ENCODE assay signal across 26 cellular contexts in genomic region chr7:28551311-28551710, GRCh38.
DNase-seq lines count a peak whose midpoint lies in the region; ATAC-seq and TF ChIP-seq lines count a peak whose summit lies in the region.
"Had no signal": no experiment of that assay in that cellular context is flagged by ENCODE, and none has a peak within 500 bp of the region (broad histone marks: within the 10 kb centered on the region; RNA-seq: fewer than 3 reads in every experiment).

No MANE protein-coding gene starts in this region.

- no peaks in the 10 kb centered on the region for H3K36me3 ChIP-seq in SK-N-SH (replicated peaks in 1 of 2; ENCODE audit: control insufficient read depth in 1 of 2, insufficient read depth in 2 of 2, low read length in 1 of 2)
- no peaks in the 10 kb centered on the region for H3K36me3 ChIP-seq in thoracic aorta
- H3K36me3 ChIP-seq: HAP-1, SJCRH30, thyroid gland had no signal

- no peaks in the 10 kb centered on the region for H3F3A ChIP-seq in SK-N-SH (replicated peaks; ENCODE audit: insufficient read depth)

- CTCF ChIA-PET in SK-N-SH (lab: Yijun Ruan, JAX) = interaction anchor here (0.7 to 2.6 kb wide), 4 partner anchors 11 to 161 kb away, joined by 3 to 8 read pairs (median 4); no protein-coding TSS in a partner anchor

- no peak overlapping the region for H3K9ac ChIP-seq in SK-N-SH
- H3K9ac ChIP-seq: KMS-11 had no signal

- H3K4me1 ChIP-seq in SK-N-SH (ENCODE audit: control insufficient read depth in 1 of 2, insufficient read depth in 2 of 2, low read depth in 1 of 2, low read length in 1 of 2) (peaks cover 0 to 43% of the 10 kb centered on the region in 2 experiments; a peak in 2 of 4 replicates), thoracic aorta (ENCODE audit: control insufficient read depth in 1 of 2, low read depth in 2 of 2) (peaks cover 11 to 12% of the 10 kb centered on the region in 2 donors)
- H3K4me1 ChIP-seq: HAP-1, psoas muscle, thyroid gland had no signal

- no peak for DNase-seq in SK-N-SH
- peak; percentile 72 for DNase-seq in NCI-H82 (lab: John Stamatoyannopoulos, UW)
- peak; percentile 33 for DNase-seq in left kidney (ENCODE audit: low read depth, low spot score)
- no peak for DNase-seq in thoracic aorta (ENCODE audit: low spot score)
- no peak for DNase-seq in stimulated activated CD4-positive, alpha-beta T cell treated with anti-CD3 and anti-CD28 coated beads, Interleukin-12 subunit alpha, Interleukin-12 subunit beta, amount 100 ng/mL, for 4 hours
- DNase-seq in OCI-M1 (lab: John Stamatoyannopoulos, UW) = no peak
- DNase-seq in SK-N-DZ (ENCODE audit: low spot score) = no peak
- DNase-seq: activated CD4-positive, alpha-beta T cell treated with anti-CD3 and anti-CD28 coated beads, Interleukin-2, amount 50 U/mL, for 48 hours; activated naive CD4-positive, alpha-beta T cell treated with anti-CD3 and anti-CD28 coated beads for 36 hours; effector memory CD8-positive, alpha-beta T cell; foreskin melanocyte; left cardiac atrium; NCI-H187 treated with DMSO at 0.1 percent for 48 hours; NCI-H526; psoas muscle; SJCRH30; stimulated activated CD4-positive, alpha-beta T cell treated with anti-CD3 and anti-CD28 coated beads, Interleukin-1b, Interleukin-23, amount 100 ng/mL, for 48 hours; stimulated activated CD8-positive, alpha-beta memory T cell treated with anti-CD3 and anti-CD28 coated beads, Interleukin-4, amount 100 ng/mL, for 48 hours; stimulated activated naive CD8-positive, alpha-beta T cell treated with anti-CD3 and anti-CD28 coated beads, Interleukin-15, amount 100 ng/mL, for 72 hours; T-helper 1 cell; thyroid gland had no signal

- no peak for TF ChIP-seq RAD21 in SK-N-SH (IDR thresholded peaks at IDR 0.05; ENCODE audit: low read length)

- ATAC-seq in SK-N-SH treated with all-trans-retinoic acid at 6 μM for 48 hours (no peak), thoracic aorta (ENCODE audit: insufficient number of reproducible peaks, low FRiP score, low read depth) (no peak)
- ATAC-seq: activated CD4-positive, CD25-positive, alpha-beta regulatory T cell treated with anti-CD3 and anti-CD28 coated beads, Interleukin-2, amount 50 U/mL, for 24 hours; effector memory CD8-positive, alpha-beta T cell; psoas muscle; stimulated activated naive CD8-positive, alpha-beta T cell treated with anti-CD3 and anti-CD28 coated beads, Interleukin-15, amount 100 ng/mL, for 72 hours had no signal

- H3K27me3 ChIP-seq in SK-N-SH (ENCODE audit: insufficient read depth) = no peaks in the 10 kb centered on the region; the same call in 1 of the 2 replicates
- H3K27me3 ChIP-seq in thoracic aorta (replicated peaks; ENCODE audit: insufficient read depth) = no peaks in the 10 kb centered on the region
- H3K27me3 ChIP-seq: SJCRH30, thyroid gland had no signal

- TF ChIP-seq CTCF in SK-N-SH (IDR thresholded peaks at IDR 0.05) = no peak
- no peak for TF ChIP-seq CTCF in thoracic aorta (IDR thresholded peaks at IDR 0.05)

- no peak overlapping the region for H3K4me3 ChIP-seq in SK-N-SH (ENCODE audit: low read depth in 2 of 2, low read length in 1 of 2)
- H3K4me3 ChIP-seq in thoracic aorta = peak overlapping the region; percentile 58
- H3K4me3 ChIP-seq: coronary artery, HAP-1, psoas muscle, SJCRH30, thyroid gland had no signal

- 45% methylated on average over 5 of the region's 5 CpGs for WGBS in SK-N-SH (ENCODE audit: low lambda C conversion rate)

- POLR2A ChIA-PET in SK-N-SH (lab: Yijun Ruan, JAX) = no interaction called here

- H3K79me2 ChIP-seq in SK-N-SH (ENCODE audit: insufficient read depth) = no peaks in the 10 kb centered on the region

- no peak for TF ChIP-seq EP300 in SK-N-SH (IDR thresholded peaks at IDR 0.05; ENCODE audit: borderline replicate concordance in 1 of 2, low read depth in 1 of 2, low read length in 1 of 2)

- no peak overlapping the region for H3K4me2 ChIP-seq in SK-N-SH
- H3K4me2 ChIP-seq: KMS-11 had no signal

- no peaks in the 10 kb centered on the region for H3K9me2 ChIP-seq in SK-N-SH

- H4K20me1 ChIP-seq in SK-N-SH (ENCODE audit: insufficient read depth) = no peaks in the 10 kb centered on the region

- no peaks in the 10 kb centered on the region for H3K9me3 ChIP-seq in SK-N-SH
- no peaks in the 10 kb centered on the region for H3K9me3 ChIP-seq in thoracic aorta
- H3K9me3 ChIP-seq: HAP-1, thyroid gland had no signal

- no peak overlapping the region for H2AFZ ChIP-seq in SK-N-SH (ENCODE audit: low read depth)

- H3K27ac ChIP-seq in SK-N-SH (ENCODE audit: low read depth in 2 of 2, low read length in 1 of 2) = no peak overlapping the region; a peak in 1 of 4 replicates
- H3K27ac ChIP-seq in thoracic aorta = no peak overlapping the region
- H3K27ac ChIP-seq: coronary artery, KMS-11, psoas muscle, SJCRH30, thyroid gland had no signal

TF ChIP-seq in SK-N-SH treated with all-trans-retinoic acid at 6 μM for 48 hours, 23 proteins besides CTCF, POLR2A, EP300 and RAD21:
- TF ChIP-seq BACH2 (CRISPR knock-in tag; IDR thresholded peaks at IDR 0.05; ENCODE audit: borderline replicate concordance) = no peak
- no peak for TF ChIP-seq CSRNP3 (CRISPR knock-in tag; IDR thresholded peaks at IDR 0.05)
- TF ChIP-seq ISL1 (CRISPR knock-in tag; IDR thresholded peaks at IDR 0.05) = 0 out of 2 replicates have a peak, but pooled peaks have one; percentile 11
- no peak for TF ChIP-seq CREB5 (CRISPR knock-in tag; IDR thresholded peaks at IDR 0.05; ENCODE audit: low read depth)
- TF ChIP-seq ZNF8 (CRISPR knock-in tag; IDR thresholded peaks at IDR 0.05) = no peak
- TF ChIP-seq ZFP3 (CRISPR knock-in tag; IDR thresholded peaks at IDR 0.05) = no peak

TF ChIP-seq in SK-N-SH, 30 proteins besides CTCF, POLR2A, EP300 and RAD21:
- TF ChIP-seq TCF12 (IDR thresholded peaks at IDR 0.05) = no peak
- TF ChIP-seq FOXM1 (IDR thresholded peaks at IDR 0.05; ENCODE audit: low read depth) = no peak
- TF ChIP-seq NRF1 (IDR thresholded peaks at IDR 0.05; ENCODE audit: low read depth, low read length) = no peak
- TF ChIP-seq REST (IDR thresholded peaks at IDR 0.05; ENCODE audit: low read depth, low read length) = no peak
- no peak for TF ChIP-seq PBX3 (IDR thresholded peaks at IDR 0.05)
- TF ChIP-seq TEAD4 (IDR thresholded peaks at IDR 0.05; ENCODE audit: borderline replicate concordance, insufficient read depth) = no peak
- TF ChIP-seq FOSL2 (IDR thresholded peaks at IDR 0.05; ENCODE audit: borderline replicate concordance, low read depth) = no peak
- no peak for TF ChIP-seq TAF1 (IDR thresholded peaks at IDR 0.05; ENCODE audit: borderline replicate concordance, low read depth, low read length)
TF ChIP-seq in SK-N-SH: peak in this region for 0.

Comparison
In these comparisons a context has a peak if more than half of its experiments do, and no peak if none do; other contexts are left out.
1. DNase-seq: peak in NCI-H82 (single experiment) and left kidney (single experiment); none in SK-N-SH (single experiment), thoracic aorta (single experiment), stimulated activated CD4-positive, alpha-beta T cell treated with anti-CD3 and anti-CD28 coated beads, Interleukin-12 subunit alpha, Interleukin-12 subunit beta, amount 100 ng/mL, for 4 hours (single experiment), OCI-M1 (single experiment) and SK-N-DZ (single experiment).